ENCODE assay signal across 34 cellular contexts in the genomic region with DNA sequence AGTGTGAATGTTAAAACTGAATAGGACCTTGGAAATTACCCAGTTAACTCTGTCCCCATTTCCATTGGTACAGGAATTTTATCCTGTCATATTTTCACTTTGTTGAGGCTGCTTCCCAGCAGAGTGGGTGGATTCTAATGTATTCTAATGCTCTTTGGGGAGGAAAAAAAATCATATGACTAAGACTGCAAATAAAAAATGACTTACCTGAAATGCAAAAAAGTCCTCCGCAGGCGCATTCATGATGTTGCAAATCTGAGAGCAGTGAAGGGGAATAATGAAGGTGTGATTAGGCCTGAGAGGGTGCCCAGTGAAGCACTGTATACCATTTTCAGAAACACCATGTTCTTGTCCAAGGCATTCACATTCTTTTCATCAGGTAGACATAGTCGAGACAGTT. TPM values are rescaled to one million over a fixed set of nuclear protein-coding genes. Genes with fewer than 3 reads are reported as not detected.
"Had no signal": no experiment of that assay in that cellular context is flagged by ENCODE, and none has a peak within 500 bp of the region (broad histone marks: within the 10 kb centered on the region; RNA-seq: fewer than 3 reads in every experiment).

No MANE protein-coding gene starts in this region.

- H3K36me3 ChIP-seq: neutrophil, pancreas, right lobe of liver, sigmoid colon, stomach, thoracic aorta, thyroid gland, tibial nerve, upper lobe of left lung, vagina had no signal

- H3K36me3 Mint-ChIP-seq: naive thymus-derived CD4-positive, alpha-beta T cell; natural killer cell; stimulated activated effector memory CD8-positive, alpha-beta T cell treated with anti-CD3 and anti-CD28 coated beads, Interleukin-12 subunit alpha, Interleukin-12 subunit beta, amount 100 ng/mL, for 72 hours; stimulated activated naive B cell treated with anti-CD40 and anti-IgM and Interleukin-4, amounts not matched to agents 10 μg/mL and 1 μg/mL and 100 μg/mL, for 72 hours had no signal

- H3K4me3 Mint-ChIP-seq: naive thymus-derived CD4-positive, alpha-beta T cell; natural killer cell; nephron progenitor cell; neural crest cell; stimulated activated effector memory CD8-positive, alpha-beta T cell treated with anti-CD3 and anti-CD28 coated beads, Interleukin-12 subunit alpha, Interleukin-12 subunit beta, amount 100 ng/mL, for 72 hours; stimulated activated naive B cell treated with anti-CD40 and anti-IgM and Interleukin-4, amounts not matched to agents 10 μg/mL and 1 μg/mL and 100 μg/mL, for 72 hours; stimulated activated naive CD8-positive, alpha-beta T cell treated with anti-CD3 and anti-CD28 coated beads, Interleukin-15, Interleukin-2, amounts not matched to agents 100 ng/mL and 50 ng/mL, for 24 hours had no signal

- H3K4me1 Mint-ChIP-seq: natural killer cell had no signal

- H3K27me3 ChIP-seq: neutrophil, pancreas, right lobe of liver, sigmoid colon, stomach, thyroid gland, tibial nerve, upper lobe of left lung, vagina had no signal

- DNase-seq: naive thymus-derived CD4-positive, alpha-beta T cell; natural killer cell; nephron progenitor cell; pancreas; posterior cingulate gyrus; psoas muscle; right cardiac atrium; right lobe of liver; sigmoid colon; small intestine; stimulated activated CD4-positive, alpha-beta T cell treated with anti-CD3 and anti-CD28 coated beads, Interleukin-15, amount 100 ng/mL, for 24 hours; stimulated activated CD4-positive, alpha-beta T cell treated with anti-CD3 and anti-CD28 coated beads, Interleukin-2, amount 100 ng/mL, for 24 hours; stimulated activated CD4-positive, alpha-beta T cell treated with anti-CD3 and anti-CD28 coated beads, Interleukin-2, amount 100 ng/mL, for 48 hours; stimulated activated CD4-positive, alpha-beta T cell treated with anti-CD3 and anti-CD28 coated beads, Interleukin-4, amount 100 ng/mL, for 24 hours; stimulated activated naive B cell treated with anti-CD40 and anti-IgM and Interleukin-4, amounts not matched to agents 10 μg/mL and 1 μg/mL and 100 μg/mL, for 72 hours; stimulated activated naive CD4-positive, alpha-beta T cell treated with Interleukin-2 at 50 U/mL for 16 hours; stomach; thyroid gland; trophoblast cell; upper lobe of left lung had no signal

- H3K27ac ChIP-seq: neutrophil, pancreas, psoas muscle, right lobe of liver, sigmoid colon, stomach, thoracic aorta, thyroid gland, tibial nerve, upper lobe of left lung, vagina had no signal

- ATAC-seq: naive thymus-derived CD4-positive, alpha-beta T cell; natural killer cell; pancreas; right cardiac atrium; right lobe of liver; stimulated activated effector memory CD8-positive, alpha-beta T cell treated with anti-CD3 and anti-CD28 coated beads, Interleukin-12 subunit alpha, Interleukin-12 subunit beta, amount 100 ng/mL, for 72 hours; stimulated activated naive B cell treated with anti-CD40 and anti-IgM and Interleukin-4, amounts not matched to agents 10 μg/mL and 1 μg/mL and 100 μg/mL, for 72 hours had no signal

- H3K4me1 ChIP-seq: pancreas, right lobe of liver, sigmoid colon, stomach, thyroid gland, tibial nerve, upper lobe of left lung, vagina had no signal

- H3K9me3 ChIP-seq: neutrophil, pancreas, psoas muscle, right lobe of liver, sigmoid colon, stomach, thoracic aorta, thyroid gland, tibial nerve, upper lobe of left lung, vagina had no signal

- H3K27ac Mint-ChIP-seq: naive thymus-derived CD4-positive, alpha-beta T cell; natural killer cell; nephron progenitor cell; progenitor cell of endocrine pancreas; stimulated activated effector memory CD8-positive, alpha-beta T cell treated with anti-CD3 and anti-CD28 coated beads, Interleukin-12 subunit alpha, Interleukin-12 subunit beta, amount 100 ng/mL, for 72 hours; stimulated activated naive B cell treated with anti-CD40 and anti-IgM and Interleukin-4, amounts not matched to agents 10 μg/mL and 1 μg/mL and 100 μg/mL, for 72 hours; stimulated activated naive CD8-positive, alpha-beta T cell treated with anti-CD3 and anti-CD28 coated beads, Interleukin-15, Interleukin-2, amounts not matched to agents 100 ng/mL and 50 ng/mL, for 24 hours had no signal

- H3K9me3 Mint-ChIP-seq: naive thymus-derived CD4-positive, alpha-beta T cell; natural killer cell; nephron progenitor cell; neural crest cell; stimulated activated effector memory CD8-positive, alpha-beta T cell treated with anti-CD3 and anti-CD28 coated beads, Interleukin-12 subunit alpha, Interleukin-12 subunit beta, amount 100 ng/mL, for 72 hours; stimulated activated naive B cell treated with anti-CD40 and anti-IgM and Interleukin-4, amounts not matched to agents 10 μg/mL and 1 μg/mL and 100 μg/mL, for 72 hours; stimulated activated naive CD8-positive, alpha-beta T cell treated with anti-CD3 and anti-CD28 coated beads, Interleukin-15, Interleukin-2, amounts not matched to agents 100 ng/mL and 50 ng/mL, for 24 hours had no signal

- H3K4me3 ChIP-seq: pancreas, psoas muscle, right lobe of liver, sigmoid colon, stomach, thoracic aorta, thyroid gland, tibial nerve, upper lobe of left lung, vagina had no signal

RNA-seq across cellular contexts. Expression of a gene that starts 41.2 kb away (rescaled TPM):
- total RNA-seq: naive thymus-derived CD4-positive, alpha-beta T cell; natural killer cell; neural crest cell; omental fat pad; osteocyte; pancreas; right lobe of liver; sigmoid colon; skeletal muscle tissue; subcutaneous adipose tissue; temporal lobe; thoracic aorta; thyroid gland; upper lobe of left lung; ureter had no signal
